ENCODE assay signal across 9 cellular contexts in genomic region chr12:124940393-124941169, GRCh38. TPM values are rescaled to one million over a fixed set of nuclear protein-coding genes. Genes with fewer than 3 reads are reported as not detected.
DNase-seq lines count a peak whose midpoint lies in the region; ATAC-seq, FAIRE-seq and TF ChIP-seq lines count a peak whose summit lies in the region.
"Had no signal": no experiment of that assay in that cellular context is flagged by ENCODE, and none has a peak within 500 bp of the region (broad histone marks: within the 10 kb centered on the region; RNA-seq: fewer than 3 reads in every experiment).

No MANE protein-coding gene starts in this region.

- CTCF ChIA-PET in activated CD8-positive, alpha-beta memory T cell treated with anti-CD3 and anti-CD28 coated beads, Interleukin-2, amount 10 ng/mL, durations not matched to agents 7 days and 5 days (lab: Charles Lee): interaction anchor here (0.7 to 12.2 kb wide), 17 partner anchors 9 to 487 kb away, joined by 3 to 553 read pairs (median 5); partner anchors contain the start of genes BRI3BP and UBC

- H3K9me3 ChIP-seq in esophagus (ENCODE audit: control insufficient read depth in 2 of 2, insufficient read depth in 1 of 2, low read depth in 1 of 2, low read length in 1 of 2): no peaks in the 10 kb centered on the region

- peak; percentile 56 for ATAC-seq in activated CD8-positive, alpha-beta memory T cell treated with anti-CD3 and anti-CD28 coated beads, Interleukin-2, amount 10 ng/mL, durations not matched to agents 7 days and 5 days
- ATAC-seq in naive B cell (ENCODE audit: low read depth in 2 of 2): peak; percentile 43 to 54
- peak; percentile 23 for ATAC-seq in stimulated activated naive CD8-positive, alpha-beta T cell treated with anti-CD3 and anti-CD28 coated beads, Interleukin-15, Interleukin-2, amounts not matched to agents 100 U/mL and 50 U/mL, for 24 hours

- H3K27me3 ChIP-seq in esophagus (ENCODE audit: control insufficient read depth in 1 of 2, insufficient read depth in 2 of 2, low read length in 2 of 2): no peaks in the 10 kb centered on the region

- peak overlapping the region in 1 of 7 donors; percentile 30 for H3K27ac Mint-ChIP-seq in CD14-positive monocyte
- H3K27ac Mint-ChIP-seq in activated CD8-positive, alpha-beta memory T cell treated with anti-CD3 and anti-CD28 coated beads, Interleukin-2, amount 10 ng/mL, durations not matched to agents 7 days and 5 days: no peak overlapping the region
- no peak overlapping the region for H3K27ac Mint-ChIP-seq in naive B cell
- H3K27ac Mint-ChIP-seq: dendritic cell treated with granulocyte-macrophage colony-stimulating factor and Interleukin-4, amounts not matched to agents 40 ng/mL and 50 ng/mL, for 4 days had no signal

- TF ChIP-seq CTCF in CD14-positive monocyte (IDR thresholded peaks at IDR 0.05) (peak; percentile 94), GM20000 (IDR thresholded peaks at IDR 0.05; ENCODE audit: extremely low read depth, missing control alignments) (peak; percentile 85)

- H3K36me3 ChIP-seq in esophagus (ENCODE audit: control insufficient read depth in 2 of 2, insufficient read depth in 2 of 2, low read length in 1 of 2): peaks cover 0 to 3% of the 10 kb centered on the region in 2 donors

- H3K27me3 Mint-ChIP-seq in CD14-positive monocyte (ENCODE audit: low read depth in 3 of 3): peaks cover 5 to 10% (median 6%) of the 10 kb centered on the region in 3 donors
- H3K27me3 Mint-ChIP-seq in activated CD8-positive, alpha-beta memory T cell treated with anti-CD3 and anti-CD28 coated beads, Interleukin-2, amount 10 ng/mL, durations not matched to agents 7 days and 5 days: no peaks in the 10 kb centered on the region
- H3K27me3 Mint-ChIP-seq in naive B cell: no peaks in the 10 kb centered on the region

- 7 to 13% methylated on average over 27 of the region's 27 CpGs for WGBS in esophagus, 2 donors

- no peak overlapping the region for H3K4me3 Mint-ChIP-seq in CD14-positive monocyte
- no peak overlapping the region for H3K4me3 Mint-ChIP-seq in activated CD8-positive, alpha-beta memory T cell treated with anti-CD3 and anti-CD28 coated beads, Interleukin-2, amount 10 ng/mL, durations not matched to agents 7 days and 5 days
- H3K4me3 Mint-ChIP-seq in naive B cell: no peak overlapping the region
- H3K4me3 Mint-ChIP-seq: dendritic cell treated with granulocyte-macrophage colony-stimulating factor and Interleukin-4, amounts not matched to agents 40 ng/mL and 50 ng/mL, for 4 days had no signal

- FAIRE-seq in HTR-8/SVneo (lab: Jason Lieb, UNC): peak; percentile 57

- DNase-seq in CD14-positive monocyte (ENCODE audit: low spot score): peak; percentile 84
- DNase-seq in GM20000 (ENCODE audit: low spot score): peak; percentile 79
- peak; percentile 92 for DNase-seq in HTR-8/SVneo (ENCODE audit: insufficient read length, low spot score)
- peak; percentile 93 for DNase-seq in activated CD8-positive, alpha-beta memory T cell treated with anti-CD3 and anti-CD28 coated beads, Interleukin-2, amount 10 ng/mL, durations not matched to agents 7 days and 5 days
- peak; percentile 73 for DNase-seq in naive B cell
- peak; percentile 91 for DNase-seq in stimulated activated naive CD8-positive, alpha-beta T cell treated with anti-CD3 and anti-CD28 coated beads, Interleukin-15, Interleukin-2, amounts not matched to agents 100 U/mL and 50 U/mL, for 24 hours
- no peak for DNase-seq in NK-92 treated with Interleukin-12 subunit alpha and Interleukin-12 subunit beta, amount 100 ng/mL, for 24 hours (lab: John Stamatoyannopoulos, UW)

- peak overlapping the region; percentile 9 to 48 for H3K4me3 ChIP-seq in esophagus (ENCODE audit: low read depth in 1 of 2, low read length in 2 of 2)

- H3K4me1 Mint-ChIP-seq in CD14-positive monocyte (peaks cover 30% of the 10 kb centered on the region), naive B cell (peaks cover 0 to 12% (median 7%) of the 10 kb centered on the region in 3 donors)
- peaks cover 18% of the 10 kb centered on the region for H3K4me1 Mint-ChIP-seq in activated CD8-positive, alpha-beta memory T cell treated with anti-CD3 and anti-CD28 coated beads, Interleukin-2, amount 10 ng/mL, durations not matched to agents 7 days and 5 days

- H3K36me3 Mint-ChIP-seq in CD14-positive monocyte (peaks cover 12% of the 10 kb centered on the region in 2 donors), naive B cell (peaks cover 0 to 4% of the 10 kb centered on the region in 2 donors)
- H3K36me3 Mint-ChIP-seq in activated CD8-positive, alpha-beta memory T cell treated with anti-CD3 and anti-CD28 coated beads, Interleukin-2, amount 10 ng/mL, durations not matched to agents 7 days and 5 days: peaks cover 3% of the 10 kb centered on the region

- peak overlapping the region; percentile 95 to 100 for H3K27ac ChIP-seq in esophagus (ENCODE audit: low read depth in 2 of 2, low read length in 1 of 2)

- peaks cover 0 to 3% of the 10 kb centered on the region in 2 donors for H3K4me1 ChIP-seq in esophagus (ENCODE audit: control insufficient read depth in 2 of 2, insufficient read depth in 2 of 2, low read length in 1 of 2)

- H3K9me3 Mint-ChIP-seq in CD14-positive monocyte: peaks cover 0 to 2% (median 0%) of the 10 kb centered on the region in 7 donors
- H3K9me3 Mint-ChIP-seq in activated CD8-positive, alpha-beta memory T cell treated with anti-CD3 and anti-CD28 coated beads, Interleukin-2, amount 10 ng/mL, durations not matched to agents 7 days and 5 days (ENCODE audit: low read depth): no peaks in the 10 kb centered on the region
- no peaks in the 10 kb centered on the region for H3K9me3 Mint-ChIP-seq in naive B cell
- H3K9me3 Mint-ChIP-seq: dendritic cell treated with granulocyte-macrophage colony-stimulating factor and Interleukin-4, amounts not matched to agents 40 ng/mL and 50 ng/mL, for 4 days had no signal

- intact Hi-C loops in CD14-positive monocyte (cut with micrococcal nuclease): loop anchor here (2.0 to 5.0 kb wide), 2 partner anchors 33 to 34 kb away; no protein-coding TSS in a partner anchor

RNA-seq across cellular contexts. Expression of gene UBC, which starts 26.1 kb away (rescaled TPM):
- polyA plus RNA-seq in CD14-positive monocyte: 1,000 to 10,000 TPM in 1 of 2 donors, 100 to 1,000 TPM in 1; 969 to 1,385 TPM
- total RNA-seq in activated CD8-positive, alpha-beta memory T cell treated with anti-CD3 and anti-CD28 coated beads, Interleukin-2, amount 10 ng/mL, durations not matched to agents 7 days and 5 days: 1,000 to 10,000 TPM; 1,159 to 1,188 TPM
- polyA plus RNA-seq in esophagus: 1,000 to 10,000 TPM; 1,354 to 1,419 TPM
- polyA plus RNA-seq in naive B cell (ENCODE audit: low read depth in 6 of 6): 1,000 to 10,000 TPM in 5 of 6 donors, 100 to 1,000 TPM in 1; 741 to 1,939 (median 1,380) TPM

RNA-seq across cellular contexts. Expression of gene DHX37, which starts 48.4 kb away (rescaled TPM):
- 1 to 10 TPM; 1.4 to 1.8 TPM for polyA plus RNA-seq in CD14-positive monocyte
- total RNA-seq in activated CD8-positive, alpha-beta memory T cell treated with anti-CD3 and anti-CD28 coated beads, Interleukin-2, amount 10 ng/mL, durations not matched to agents 7 days and 5 days: 10 to 100 TPM; 35.2 to 43.4 TPM
- 1 to 10 TPM; 8.8 to 9.0 TPM for polyA plus RNA-seq in esophagus
- polyA plus RNA-seq in naive B cell (ENCODE audit: low read depth in 6 of 6): 1 to 10 TPM; 1.2 to 6.8 (median 4.3) TPM

RNA-seq across cellular contexts. Expression of gene BRI3BP, which starts 52.9 kb away (rescaled TPM):
- polyA plus RNA-seq in CD14-positive monocyte (1 to 10 TPM; 5.0 to 6.9 TPM), esophagus (1 to 10 TPM; 3.2 to 5.3 TPM), naive B cell (ENCODE audit: low read depth in 6 of 6) (10 to 100 TPM in 2 of 6 donors, 1 to 10 TPM in 4; 4.0 to 12.1 (median 9.2) TPM)
- total RNA-seq in activated CD8-positive, alpha-beta memory T cell treated with anti-CD3 and anti-CD28 coated beads, Interleukin-2, amount 10 ng/mL, durations not matched to agents 7 days and 5 days: 10 to 100 TPM; 21.9 to 25.8 TPM
